Comparison of ENCODE assay signal across 1 cellular context in the genomic region with DNA sequence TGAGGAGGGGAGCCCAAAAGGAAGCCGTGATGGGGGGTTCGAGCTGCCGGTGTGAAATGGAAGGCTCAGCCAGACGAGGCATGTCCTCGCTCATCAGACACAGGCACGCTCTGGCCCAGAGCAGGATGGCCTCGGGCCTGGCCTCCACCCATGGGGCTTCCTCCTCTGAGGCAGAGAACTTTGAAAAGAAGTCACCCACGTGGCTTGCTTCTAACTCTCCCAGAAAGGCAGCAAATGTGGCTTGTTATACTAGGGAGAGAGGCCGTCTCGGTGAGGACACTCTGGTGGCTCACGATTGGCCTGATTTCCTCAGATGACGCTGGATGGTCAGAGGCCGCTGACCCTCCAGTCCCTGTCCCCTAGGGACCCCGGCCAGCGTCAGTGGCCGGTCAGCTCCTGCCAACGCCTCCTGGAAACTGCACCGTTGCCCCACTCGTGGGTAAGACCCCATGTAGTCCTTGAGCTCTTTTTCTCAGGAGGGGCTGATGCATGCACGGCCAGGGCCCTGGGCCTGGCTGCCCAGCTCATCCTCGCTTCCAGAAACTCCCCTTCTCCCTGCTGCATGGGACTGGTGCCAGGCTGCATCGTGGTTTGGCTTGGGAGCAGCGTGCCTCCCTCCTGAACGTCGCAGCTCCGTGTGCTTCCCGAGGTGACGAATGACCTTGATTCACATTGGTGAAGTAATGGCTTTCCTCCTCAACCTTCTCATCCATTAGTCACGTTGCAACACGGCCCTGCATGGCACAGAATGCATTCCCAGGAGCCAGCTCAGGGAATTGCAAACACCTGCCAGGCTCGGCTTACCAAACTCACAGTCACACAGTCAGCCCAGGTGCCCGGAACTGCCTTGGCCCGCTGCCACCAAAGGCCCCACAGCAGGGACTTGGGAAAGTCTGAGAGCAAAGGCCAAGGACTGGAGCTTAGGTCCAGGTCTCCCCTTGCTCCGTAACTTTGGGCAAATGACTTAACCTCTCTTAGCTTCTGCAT.
TF ChIP-seq lines count a peak whose summit lies in the region.

No MANE protein-coding gene starts in this region.

TF ChIP-seq in HCT116, 20 proteins besides CTCF, POLR2A, EP300 and RAD21:
- TF ChIP-seq TCF7L2 (IDR thresholded peaks at IDR 0.05; ENCODE audit: borderline replicate concordance, extremely low read depth, insufficient read depth, insufficient read length) = peak; percentile 49
- no peak for TF ChIP-seq EZH2 (IDR thresholded peaks at IDR 0.05)
- TF ChIP-seq CEBPB (IDR thresholded peaks at IDR 0.05; ENCODE audit: low read depth) = peak; percentile 77
- TF ChIP-seq SP1 (IDR thresholded peaks at IDR 0.05; ENCODE audit: low read depth) = peak; percentile 53
- 0 out of 2 replicates have a peak, but pooled peaks have one; percentile 19 for TF ChIP-seq JUND (IDR thresholded peaks at IDR 0.05)
- TF ChIP-seq EZH2phosphoT487 (IDR thresholded peaks at IDR 0.05; ENCODE audit: borderline replicate concordance) = no peak
- TF ChIP-seq, protein P1, sequence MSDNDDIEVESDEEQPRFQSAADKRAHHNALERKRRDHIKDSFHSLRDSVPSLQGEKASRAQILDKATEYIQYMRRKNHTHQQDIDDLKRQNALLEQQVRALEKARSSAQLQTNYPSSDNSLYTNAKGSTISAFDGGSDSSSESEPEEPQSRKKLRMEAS (IDR thresholded peaks at IDR 0.05) = peak; percentile 87
- peak; percentile 64; the same call in 1 of the 2 replicates for TF ChIP-seq SRF (IDR thresholded peaks at IDR 0.05; ENCODE audit: low read depth)
- TF ChIP-seq CBX3 (IDR thresholded peaks at IDR 0.05; ENCODE audit: low read depth) = peak; percentile 69; the same call in 1 of the 2 replicates
TF ChIP-seq in HCT116: peak in this region for 7.
